15 cellular contexts compared by ENCODE assay signal in genomic region chr7:18020138-18020715, GRCh38. TPM values are rescaled to one million over a fixed set of nuclear protein-coding genes. Genes with fewer than 3 reads are reported as not detected.
DNase-seq lines count a peak whose midpoint lies in the region; ATAC-seq and TF ChIP-seq lines count a peak whose summit lies in the region.
"Had no signal": no experiment of that assay in that cellular context is flagged by ENCODE, and none has a peak within 500 bp of the region (broad histone marks: within the 10 kb centered on the region; RNA-seq: fewer than 3 reads in every experiment).

No MANE protein-coding gene starts in this region.

- intact Hi-C loops in Right ventricle myocardium inferior (cut with DNase I), result no loop called here
- intact Hi-C loops in cardiac septum (cut with DNase I), result no loop called here
- intact Hi-C loops in left colon (cut with DNase I, micrococcal nuclease), result no loop called here
- intact Hi-C loops in uterus (cut with DNase I; ENCODE audit: low total_unique reads), result no loop called here

- TF ChIP-seq POLR2A in uterus (IDR thresholded peaks at IDR 0.05), result no peak

- DNase-seq in Right ventricle myocardium inferior (ENCODE audit: missing footprints) (no peak), cardiac septum (ENCODE audit: low spot score) (no peak), choroid plexus epithelial cell (ENCODE audit: low read depth) (peak; percentile 42), left colon (peak in 1 of 2 donors; percentile 6), uterus (no peak), NCI-H1105 treated with DMSO at 0.1 percent for 48 hours (lab: John Stamatoyannopoulos, UW) (no peak), T-helper 1 cell (no peak), chondrocyte (ENCODE audit: low spot score) (no peak)
- DNase-seq: activated CD4-positive, alpha-beta T cell treated with anti-CD3 and anti-CD28 coated beads, Interleukin-2, amount 10 ng/mL, durations not matched to agents 24 days and 14 days; left lung; MG63; T-cell; tibial artery had no signal

- H3K27me3 ChIP-seq in uterus, result no peaks in the 10 kb centered on the region
- H3K27me3 ChIP-seq: left lung, MG63, neutrophil, tibial artery had no signal

- H3K9me3 ChIP-seq in uterus, result no peaks in the 10 kb centered on the region
- H3K9me3 ChIP-seq: left lung, MG63, neutrophil, tibial artery had no signal

- no peaks in the 10 kb centered on the region for H3K27me3 Mint-ChIP-seq in chondrocyte (ENCODE audit: low read depth)

- H3K4me1 Mint-ChIP-seq in chondrocyte (ENCODE audit: low read depth), result peaks cover 10% of the 10 kb centered on the region
- H3K4me1 Mint-ChIP-seq: activated CD4-positive, alpha-beta T cell treated with anti-CD3 and anti-CD28 coated beads, Interleukin-2, amount 10 ng/mL, durations not matched to agents 24 days and 14 days; activated T-helper 17 cell treated with anti-CD3 and anti-CD28 coated beads, Interleukin-2, amount 50 U/mL, for 72 hours; T-cell had no signal

- peaks cover 7% of the 10 kb centered on the region for H3K9me3 Mint-ChIP-seq in chondrocyte (ENCODE audit: low read depth)
- H3K9me3 Mint-ChIP-seq: activated CD4-positive, alpha-beta T cell treated with anti-CD3 and anti-CD28 coated beads, Interleukin-2, amount 10 ng/mL, durations not matched to agents 24 days and 14 days; activated T-helper 17 cell treated with anti-CD3 and anti-CD28 coated beads, Interleukin-2, amount 50 U/mL, for 72 hours had no signal

- H3K27ac ChIP-seq in uterus, result peak overlapping the region; percentile 17 to 61
- H3K27ac ChIP-seq: neutrophil, tibial artery had no signal

- H3K4me1 ChIP-seq in uterus, result no peaks in the 10 kb centered on the region

- no peaks in the 10 kb centered on the region for H3K36me3 ChIP-seq in uterus
- H3K36me3 ChIP-seq: left lung, MG63, neutrophil, tibial artery had no signal

- ATAC-seq in Right ventricle myocardium inferior (peak; percentile 28), left colon (peak; percentile 83)
- ATAC-seq: activated T-helper 17 cell treated with anti-CD3 and anti-CD28 coated beads, Interleukin-2, amount 50 U/mL, for 72 hours; T-cell had no signal

- H3K36me3 Mint-ChIP-seq in chondrocyte (ENCODE audit: low read depth), result no peaks in the 10 kb centered on the region
- H3K36me3 Mint-ChIP-seq: T-cell had no signal

- TF ChIP-seq CTCF in choroid plexus epithelial cell (conservative IDR thresholded peaks at IDR 0.05; ENCODE audit: low read depth, low read length), result no peak
- no peak for TF ChIP-seq CTCF in uterus (IDR thresholded peaks at IDR 0.05)
- no peak for TF ChIP-seq CTCF in chondrocyte (IDR thresholded peaks at IDR 0.05)

- H3K4me3 ChIP-seq in choroid plexus epithelial cell (ENCODE audit: low read depth, low read length) (no peak overlapping the region), uterus (no peak overlapping the region)
- H3K4me3 ChIP-seq: left lung, MG63, tibial artery had no signal

- no peak overlapping the region for H3K27ac Mint-ChIP-seq in chondrocyte (ENCODE audit: unreplicated experiment)
- H3K27ac Mint-ChIP-seq: activated CD4-positive, alpha-beta T cell treated with anti-CD3 and anti-CD28 coated beads, Interleukin-2, amount 10 ng/mL, durations not matched to agents 24 days and 14 days; activated T-helper 17 cell treated with anti-CD3 and anti-CD28 coated beads, Interleukin-2, amount 50 U/mL, for 72 hours; T-cell had no signal

- H3K4me3 Mint-ChIP-seq in chondrocyte (ENCODE audit: unreplicated experiment), result no peak overlapping the region
- H3K4me3 Mint-ChIP-seq: activated CD4-positive, alpha-beta T cell treated with anti-CD3 and anti-CD28 coated beads, Interleukin-2, amount 10 ng/mL, durations not matched to agents 24 days and 14 days; activated T-helper 17 cell treated with anti-CD3 and anti-CD28 coated beads, Interleukin-2, amount 50 U/mL, for 72 hours; T-cell had no signal

RNA-seq across cellular contexts. Expression of gene PRPS1L1, which starts 7.4 kb away (rescaled TPM):
- total RNA-seq in Right ventricle myocardium inferior (not detected), cardiac septum (not detected), left colon (not detected), uterus (not detected), chondrocyte (not detected in 3 replicates)
- total RNA-seq: activated CD4-positive, alpha-beta T cell treated with anti-CD3 and anti-CD28 coated beads, Interleukin-2, amount 10 ng/mL, durations not matched to agents 24 days and 14 days; activated T-helper 17 cell treated with anti-CD3 and anti-CD28 coated beads, Interleukin-2, amount 50 U/mL, for 72 hours; left lung; T-cell had no signal
